ENCODE assay signal across 22 cellular contexts in the genomic region with DNA sequence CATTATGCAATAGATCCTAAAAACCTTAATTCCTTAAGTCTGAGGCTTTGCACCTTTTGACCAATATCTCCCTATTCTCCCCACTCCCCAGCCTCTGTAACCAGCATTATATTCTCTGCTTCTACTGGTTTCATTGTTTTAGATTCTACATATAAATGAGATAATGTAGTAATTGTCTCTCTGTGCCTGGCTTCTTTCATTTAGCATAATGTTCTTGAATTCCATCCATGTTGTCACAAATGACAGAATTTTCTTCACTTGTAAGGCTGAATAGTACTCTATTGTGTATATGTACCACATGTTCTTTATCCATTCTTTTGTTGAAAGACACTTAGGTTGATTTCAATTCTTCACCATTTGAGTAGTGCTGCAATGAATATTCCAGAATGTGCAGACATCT.
"Had no signal": no experiment of that assay in that cellular context is flagged by ENCODE, and none has a peak within 500 bp of the region (broad histone marks: within the 10 kb centered on the region; RNA-seq: fewer than 3 reads in every experiment).

No MANE protein-coding gene starts in this region.

- H3K4me1 ChIP-seq: esophagus muscularis mucosa, gastroesophageal sphincter, right atrium auricular region, transverse colon had no signal

- H3K36me3 ChIP-seq: cardiac muscle cell, esophagus muscularis mucosa, gastroesophageal sphincter, neutrophil, right atrium auricular region, thoracic aorta, transverse colon had no signal

- H3K4me3 ChIP-seq: cardiac muscle cell, esophagus muscularis mucosa, gastroesophageal sphincter, lung, mucosa of descending colon, right atrium auricular region, thoracic aorta, transverse colon had no signal

- H3K9me3 ChIP-seq: esophagus muscularis mucosa, gastroesophageal sphincter, mucosa of descending colon, neutrophil, right atrium auricular region, thoracic aorta, transverse colon had no signal

- H3K27ac ChIP-seq: cardiac muscle cell, epithelial cell of prostate, esophagus muscularis mucosa, gastroesophageal sphincter, neutrophil, right atrium auricular region, thoracic aorta, transverse colon had no signal

- H3K27me3 ChIP-seq: cardiac muscle cell, esophagus muscularis mucosa, gastroesophageal sphincter, neutrophil, right atrium auricular region, transverse colon had no signal

- DNase-seq: effector memory CD8-positive, alpha-beta T cell; immature natural killer cell; kidney; left colon; left ventricle myocardium superior; mesendoderm; mucosa of descending colon; naive thymus-derived CD8-positive, alpha-beta T cell; posterior cingulate gyrus; small intestine; stimulated activated CD4-positive, alpha-beta T cell treated with anti-CD3 and anti-CD28 coated beads, Interleukin-2, amount 100 ng/mL, for 48 hours; stimulated activated CD8-positive, alpha-beta memory T cell treated with anti-CD3 and anti-CD28 coated beads, Interleukin-4, amount 100 ng/mL, for 48 hours; stimulated activated naive CD8-positive, alpha-beta T cell treated with anti-CD3 and anti-CD28 coated beads, Interleukin-15, Interleukin-2, amounts not matched to agents 100 U/mL and 50 U/mL, for 24 hours; transverse colon had no signal
